Comparison of ENCODE assay signal across 25 cellular contexts in the genomic region with DNA sequence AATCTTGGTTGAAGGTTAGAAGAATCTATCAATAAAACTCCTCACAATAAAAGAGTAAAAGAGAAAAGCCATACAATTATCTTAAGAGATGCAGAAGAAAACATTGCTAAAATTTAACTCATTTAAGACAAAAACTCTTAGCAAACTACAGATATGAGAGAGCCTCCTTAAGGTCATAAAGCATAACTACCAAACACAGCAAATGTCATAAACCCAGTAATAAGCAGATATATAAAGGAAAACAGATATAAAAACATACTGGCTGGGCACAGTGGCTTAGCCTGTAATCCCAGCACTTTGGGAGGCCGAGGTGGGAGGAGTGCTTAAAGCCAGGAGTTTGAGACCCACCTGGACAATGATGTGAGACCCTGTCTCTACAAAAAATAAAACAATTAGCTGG.
"Had no signal": no experiment of that assay in that cellular context is flagged by ENCODE, and none has a peak within 500 bp of the region (broad histone marks: within the 10 kb centered on the region; RNA-seq: fewer than 3 reads in every experiment).

No MANE protein-coding gene starts in this region.

- H3K9me3 Mint-ChIP-seq: natural killer cell; stimulated activated memory B cell treated with anti-CD40 and anti-IgM and Interleukin-4, amounts not matched to agents 10 μg/mL and 1 μg/mL and 100 μg/mL, for 72 hours; stimulated activated naive CD8-positive, alpha-beta T cell treated with anti-CD3 and anti-CD28 coated beads, Interleukin-15, amount 100 ng/mL, for 72 hours; type B pancreatic cell had no signal

- H3K27me3 Mint-ChIP-seq: naive B cell; progenitor cell of endocrine pancreas; stimulated activated memory B cell treated with anti-CD40 and anti-IgM and Interleukin-4, amounts not matched to agents 10 μg/mL and 1 μg/mL and 100 μg/mL, for 72 hours; stimulated activated naive CD8-positive, alpha-beta T cell treated with anti-CD3 and anti-CD28 coated beads, Interleukin-15, amount 100 ng/mL, for 72 hours; type B pancreatic cell had no signal

- H3K4me3 Mint-ChIP-seq: naive B cell; natural killer cell; stimulated activated memory B cell treated with anti-CD40 and anti-IgM and Interleukin-4, amounts not matched to agents 10 μg/mL and 1 μg/mL and 100 μg/mL, for 72 hours; stimulated activated naive CD8-positive, alpha-beta T cell treated with anti-CD3 and anti-CD28 coated beads, Interleukin-15, amount 100 ng/mL, for 72 hours; type B pancreatic cell had no signal

- ATAC-seq: left cardiac atrium; left lung; lower lobe of right lung; natural killer cell; right lobe of liver; stimulated activated memory B cell treated with anti-CD40 and anti-IgM and Interleukin-4, amounts not matched to agents 10 μg/mL and 1 μg/mL and 100 μg/mL, for 72 hours; stimulated activated naive CD8-positive, alpha-beta T cell treated with anti-CD3 and anti-CD28 coated beads, Interleukin-15, amount 100 ng/mL, for 72 hours had no signal

- H3K36me3 Mint-ChIP-seq: naive B cell; natural killer cell; stimulated activated memory B cell treated with anti-CD40 and anti-IgM and Interleukin-4, amounts not matched to agents 10 μg/mL and 1 μg/mL and 100 μg/mL, for 72 hours had no signal

- H3K27ac Mint-ChIP-seq: natural killer cell; progenitor cell of endocrine pancreas; stimulated activated memory B cell treated with anti-CD40 and anti-IgM and Interleukin-4, amounts not matched to agents 10 μg/mL and 1 μg/mL and 100 μg/mL, for 72 hours; stimulated activated naive CD8-positive, alpha-beta T cell treated with anti-CD3 and anti-CD28 coated beads, Interleukin-15, amount 100 ng/mL, for 72 hours; type B pancreatic cell had no signal

- H3K4me3 ChIP-seq: left lung, lower lobe of right lung, ovary, right atrium auricular region, right lobe of liver, smooth muscle cell, tibial nerve, uterus had no signal

- DNase-seq: hippocampal formation; kidney glomerular epithelial cell; left cardiac atrium; left lung; lower lobe of right lung; mammary epithelial cell; mesenchymal stem cell; naive B cell; natural killer cell; ovary; right lobe of liver; stimulated activated CD4-positive, alpha-beta T cell treated with anti-CD3 and anti-CD28 coated beads, Interleukin-1b, Interleukin-23, amount 100 ng/mL, for 48 hours; stimulated activated CD4-positive, alpha-beta T cell treated with anti-CD3 and anti-CD28 coated beads, Interleukin-2, amount 100 ng/mL, for 48 hours; stimulated activated CD4-positive, alpha-beta T cell treated with anti-CD3 and anti-CD28 coated beads, Interleukin-4, amount 100 ng/mL, for 4 hours; stimulated activated CD8-positive, alpha-beta memory T cell treated with anti-CD3 and anti-CD28 coated beads, Interleukin-4, amount 100 ng/mL, for 48 hours; stimulated activated naive CD4-positive, alpha-beta T cell treated with Interleukin-2 at 50 U/mL for 16 hours; stimulated activated naive CD8-positive, alpha-beta T cell treated with anti-CD3 and anti-CD28 coated beads, Interleukin-15, amount 100 ng/mL, for 72 hours; substantia nigra; uterus had no signal

- H3K4me1 Mint-ChIP-seq: naive B cell; natural killer cell; stimulated activated memory B cell treated with anti-CD40 and anti-IgM and Interleukin-4, amounts not matched to agents 10 μg/mL and 1 μg/mL and 100 μg/mL, for 72 hours; stimulated activated naive CD8-positive, alpha-beta T cell treated with anti-CD3 and anti-CD28 coated beads, Interleukin-15, amount 100 ng/mL, for 72 hours had no signal
